21 cellular contexts compared by ENCODE assay signal in the genomic region with DNA sequence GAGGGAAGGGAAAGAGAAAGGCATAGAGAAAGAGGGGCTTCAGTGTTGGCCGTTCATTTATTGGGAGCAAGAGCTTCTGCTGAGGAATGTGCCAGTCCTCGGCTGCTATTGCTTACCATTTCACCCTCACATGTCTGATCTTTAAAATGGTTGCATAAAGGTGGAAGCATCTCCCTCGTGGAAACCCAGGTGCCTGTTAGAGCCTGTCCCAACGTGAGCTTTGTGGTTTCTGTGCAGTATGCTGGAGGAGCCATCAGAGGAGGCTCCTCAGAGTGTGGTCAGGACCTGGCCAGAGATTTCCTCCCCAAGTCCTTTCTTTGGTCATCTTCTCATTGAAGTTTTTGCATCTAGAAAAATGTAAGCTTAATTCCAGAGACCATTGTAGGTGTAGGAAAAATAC. TPM values are rescaled to one million over a fixed set of nuclear protein-coding genes. Genes with fewer than 3 reads are reported as not detected.
DNase-seq lines count a peak whose midpoint lies in the region; ATAC-seq and TF ChIP-seq lines count a peak whose summit lies in the region.
"Had no signal": no experiment of that assay in that cellular context is flagged by ENCODE, and none has a peak within 500 bp of the region (broad histone marks: within the 10 kb centered on the region; RNA-seq: fewer than 3 reads in every experiment).

No MANE protein-coding gene starts in this region.

- H3K4me1 Mint-ChIP-seq in activated naive CD4-positive, alpha-beta T cell treated with anti-CD3 and anti-CD28 coated beads for 36 hours (ENCODE audit: low read depth) = peaks cover 22% of the 10 kb centered on the region
- peaks cover 55% of the 10 kb centered on the region for H3K4me1 Mint-ChIP-seq in CD8-positive, alpha-beta T cell (ENCODE audit: low read depth)
- peaks cover 39% of the 10 kb centered on the region for H3K4me1 Mint-ChIP-seq in T-helper 17 cell
- H3K4me1 Mint-ChIP-seq in naive thymus-derived CD4-positive, alpha-beta T cell = peaks cover 29 to 72% (median 55%) of the 10 kb centered on the region in 7 donors

- no peak for ATAC-seq in CD8-positive, alpha-beta T cell
- ATAC-seq in T-helper 17 cell = no peak
- ATAC-seq in naive thymus-derived CD4-positive, alpha-beta T cell = no peak
- ATAC-seq: GM12878, PC-3 had no signal

- H3K4me3 ChIP-seq in CD8-positive, alpha-beta T cell (ENCODE audit: low read depth, low read length) = no peak overlapping the region
- H3K4me3 ChIP-seq in naive thymus-derived CD4-positive, alpha-beta T cell (ENCODE audit: low read length) = no peak overlapping the region
- no peak overlapping the region for H3K4me3 ChIP-seq in coronary artery
- H3K4me3 ChIP-seq: GM12878, HAP-1, MG63 had no signal

- H3K4me1 ChIP-seq in CD8-positive, alpha-beta T cell (ENCODE audit: insufficient read depth, low read length) = no peaks in the 10 kb centered on the region
- no peaks in the 10 kb centered on the region for H3K4me1 ChIP-seq in naive thymus-derived CD4-positive, alpha-beta T cell (ENCODE audit: control insufficient read depth in 2 of 2, insufficient read depth in 2 of 2, low read length in 2 of 2)
- H3K4me1 ChIP-seq: BE2C, HAP-1 had no signal

- no peaks in the 10 kb centered on the region for H3K27me3 Mint-ChIP-seq in activated naive CD4-positive, alpha-beta T cell treated with anti-CD3 and anti-CD28 coated beads for 36 hours (ENCODE audit: low read depth)
- no peaks in the 10 kb centered on the region for H3K27me3 Mint-ChIP-seq in CD8-positive, alpha-beta T cell (ENCODE audit: low read depth)
- H3K27me3 Mint-ChIP-seq in T-helper 17 cell = no peaks in the 10 kb centered on the region
- H3K27me3 Mint-ChIP-seq in naive thymus-derived CD4-positive, alpha-beta T cell = no peaks in the 10 kb centered on the region

- H3K36me3 ChIP-seq in CD8-positive, alpha-beta T cell (ENCODE audit: insufficient read depth, low read length) = peaks cover 88% of the 10 kb centered on the region
- H3K36me3 ChIP-seq in naive thymus-derived CD4-positive, alpha-beta T cell (ENCODE audit: control insufficient read depth in 2 of 3, insufficient read depth in 3 of 3, low read length in 3 of 3) = peaks cover 53 to 95% (median 65%) of the 10 kb centered on the region in 3 experiments

- H3K27ac Mint-ChIP-seq in activated naive CD4-positive, alpha-beta T cell treated with anti-CD3 and anti-CD28 coated beads for 36 hours = peak overlapping the region; percentile 5
- H3K27ac Mint-ChIP-seq in CD8-positive, alpha-beta T cell = peak overlapping the region; percentile 47
- peak overlapping the region; percentile 14 for H3K27ac Mint-ChIP-seq in T-helper 17 cell
- peak overlapping the region; percentile 4 to 89 (median 72) for H3K27ac Mint-ChIP-seq in naive thymus-derived CD4-positive, alpha-beta T cell

- no peak overlapping the region for H3K4me3 Mint-ChIP-seq in activated naive CD4-positive, alpha-beta T cell treated with anti-CD3 and anti-CD28 coated beads for 36 hours
- H3K4me3 Mint-ChIP-seq in CD8-positive, alpha-beta T cell = no peak overlapping the region
- H3K4me3 Mint-ChIP-seq in T-helper 17 cell = no peak overlapping the region
- no peak overlapping the region for H3K4me3 Mint-ChIP-seq in naive thymus-derived CD4-positive, alpha-beta T cell

- no peak for TF ChIP-seq CTCF in CD8-positive, alpha-beta T cell (IDR thresholded peaks at IDR 0.05)
- TF ChIP-seq CTCF in coronary artery (IDR thresholded peaks at IDR 0.05) = no peak

- DNase-seq in activated naive CD4-positive, alpha-beta T cell treated with anti-CD3 and anti-CD28 coated beads for 36 hours = no peak
- DNase-seq in activated naive CD4-positive, alpha-beta T cell (lab: John Stamatoyannopoulos, UW) = no peak
- no peak for DNase-seq in CD8-positive, alpha-beta T cell
- no peak for DNase-seq in T-helper 17 cell
- DNase-seq in naive thymus-derived CD4-positive, alpha-beta T cell = no peak
- DNase-seq in activated effector memory CD4-positive, alpha-beta T cell treated with anti-CD3 and anti-CD28 coated beads, Interleukin-2, amount 50 U/mL, for 16 hours = no peak
- no peak for DNase-seq in coronary artery (ENCODE audit: low spot score)
- DNase-seq: BE2C, DMS 273 treated with DMSO at 0.1 percent for 48 hours, GDM1, Karpas-422, MG63, NCI-H1092, NCI-H146, NCI-H2081, NCI-H510A, NCI-H774, PC-3 had no signal

- POLR2A ChIA-PET in CD8-positive, alpha-beta T cell (lab: Charles Lee) = interaction anchor here (0.6 kb wide), 1 partner anchor 41 kb away, joined by 7 read pairs; no protein-coding TSS in a partner anchor
- POLR2A ChIA-PET in naive thymus-derived CD4-positive, alpha-beta T cell (lab: Charles Lee) = interaction anchor here (0.6 to 1.3 kb wide), 3 partner anchors 9 to 33 kb away, joined by 3 to 11 read pairs (median 3); no protein-coding TSS in a partner anchor

- peaks cover 41% of the 10 kb centered on the region for H3K36me3 Mint-ChIP-seq in activated naive CD4-positive, alpha-beta T cell treated with anti-CD3 and anti-CD28 coated beads for 36 hours (ENCODE audit: low read depth)
- H3K36me3 Mint-ChIP-seq in CD8-positive, alpha-beta T cell = peaks cover 94% of the 10 kb centered on the region
- H3K36me3 Mint-ChIP-seq in T-helper 17 cell (ENCODE audit: low read depth) = peaks cover 14% of the 10 kb centered on the region
- peaks cover 29 to 74% (median 35%) of the 10 kb centered on the region in 5 donors for H3K36me3 Mint-ChIP-seq in naive thymus-derived CD4-positive, alpha-beta T cell

- no peaks in the 10 kb centered on the region for H3K9me3 ChIP-seq in CD8-positive, alpha-beta T cell (ENCODE audit: low read length)
- H3K9me3 ChIP-seq in T-helper 17 cell (ENCODE audit: control insufficient read depth, low read length, poor library complexity, severe bottlenecking) = no peaks in the 10 kb centered on the region
- no peaks in the 10 kb centered on the region for H3K9me3 ChIP-seq in naive thymus-derived CD4-positive, alpha-beta T cell (ENCODE audit: control insufficient read depth in 2 of 3, low read length in 3 of 3)
- H3K9me3 ChIP-seq: BE2C, HAP-1, MG63 had no signal

- CTCF ChIA-PET in activated naive CD4-positive, alpha-beta T cell treated with anti-CD3 and anti-CD28 coated beads for 36 hours (lab: Charles Lee) = interaction anchor here (0.6 kb wide), 1 partner anchor 31 kb away, joined by 6 read pairs; no protein-coding TSS in a partner anchor
- CTCF ChIA-PET in CD8-positive, alpha-beta T cell (lab: Charles Lee) = interaction anchor here (0.6 to 12.7 kb wide), 4 partner anchors 10 to 170 kb away, joined by 3 to 313 read pairs (median 95); a partner anchor contains a TSS
- CTCF ChIA-PET in naive thymus-derived CD4-positive, alpha-beta T cell (lab: Charles Lee) = interaction anchor here (10.9 kb wide), 1 partner anchor 23 kb away, joined by 249 read pairs; no protein-coding TSS in a partner anchor

- H3K27me3 ChIP-seq in CD8-positive, alpha-beta T cell (ENCODE audit: insufficient read depth, low read length) = no peaks in the 10 kb centered on the region
- H3K27me3 ChIP-seq in naive thymus-derived CD4-positive, alpha-beta T cell (ENCODE audit: control insufficient read depth in 2 of 2, insufficient read depth in 2 of 2, low read length in 2 of 2) = no peaks in the 10 kb centered on the region
- H3K27me3 ChIP-seq: BE2C, MG63 had no signal

- intact Hi-C loops in activated naive CD4-positive, alpha-beta T cell treated with anti-CD3 and anti-CD28 coated beads for 36 hours (cut with micrococcal nuclease) = no loop called here
- intact Hi-C loops in CD8-positive, alpha-beta T cell (cut with DNase I, micrococcal nuclease) = no loop called here
- intact Hi-C loops in naive thymus-derived CD4-positive, alpha-beta T cell (cut with micrococcal nuclease) = no loop called here

- no peak overlapping the region for H3K27ac ChIP-seq in CD8-positive, alpha-beta T cell (ENCODE audit: low read depth, low read length)
- peak overlapping the region; percentile 24 for H3K27ac ChIP-seq in naive thymus-derived CD4-positive, alpha-beta T cell (ENCODE audit: low read depth, low read length)
- H3K27ac ChIP-seq in coronary artery = no peak overlapping the region
- H3K27ac ChIP-seq: RWPE1 had no signal

- H3K9me3 Mint-ChIP-seq in activated naive CD4-positive, alpha-beta T cell treated with anti-CD3 and anti-CD28 coated beads for 36 hours = no peaks in the 10 kb centered on the region
- H3K9me3 Mint-ChIP-seq in CD8-positive, alpha-beta T cell = no peaks in the 10 kb centered on the region
- H3K9me3 Mint-ChIP-seq in naive thymus-derived CD4-positive, alpha-beta T cell = no peaks in the 10 kb centered on the region

RNA-seq across cellular contexts. Expression of a gene that starts 34.4 kb away (rescaled TPM):
- 100 to 1,000 TPM; 101 to 103 TPM for total RNA-seq in activated naive CD4-positive, alpha-beta T cell treated with anti-CD3 and anti-CD28 coated beads for 36 hours
- total RNA-seq in CD8-positive, alpha-beta T cell = 100 to 1,000 TPM; 134 to 138 TPM
- 10 to 100 TPM; 91.3 to 97.3 TPM for total RNA-seq in T-helper 17 cell
- 100 to 1,000 TPM in 1 of 5 experiments, 10 to 100 TPM in 4; 63.4 to 103 (median 84.1) TPM for total RNA-seq in naive thymus-derived CD4-positive, alpha-beta T cell
- 100 to 1,000 TPM; 119 to 134 TPM for polyA plus RNA-seq in naive thymus-derived CD4-positive, alpha-beta T cell

Comparison
In these comparisons a context has a peak if more than half of its experiments do, and no peak if none do; other contexts are left out.
1. H3K27ac Mint-ChIP-seq: peak in every context shown above with its lines; median percentile 72 in naive thymus-derived CD4-positive, alpha-beta T cell; 47 in CD8-positive, alpha-beta T cell; 14 in T-helper 17 cell; 5 in activated naive CD4-positive, alpha-beta T cell treated with anti-CD3 and anti-CD28 coated beads for 36 hours.